ENCODE assay signal across 1 cellular context in genomic region chr5:145834917-145835838, GRCh38.
TF ChIP-seq lines count a peak whose summit lies in the region.

PRELID2 (minus strand) TSS chr5:145835342; CDS start chr5:145835251, 91 bp downstream.

TF ChIP-seq in K562, 482 proteins besides CTCF, POLR2A, EP300 and RAD21 (continued from another document and continues in another):
- TF ChIP-seq MLLT1 (IDR thresholded peaks at IDR 0.05), result no peak
- TF ChIP-seq RBFOX2 (IDR thresholded peaks at IDR 0.05; ENCODE audit: low read depth, low read length), result peak; percentile 94
- TF ChIP-seq GABPB1 (CRISPR knock-in tag; IDR thresholded peaks at IDR 0.05), result peak; percentile 52
- 0 out of 2 replicates have a peak, but pooled peaks have one; percentile 14 for TF ChIP-seq ZNF224 (CRISPR knock-in tag; IDR thresholded peaks at IDR 0.05)
- TF ChIP-seq SMARCC2 (IDR thresholded peaks at IDR 0.05; ENCODE audit: low read depth), result 0 out of 2 replicates have a peak, but pooled peaks have one; percentile 29
- 0 out of 2 replicates have a peak, but pooled peaks have one; percentile 5 for TF ChIP-seq BCOR (IDR thresholded peaks at IDR 0.05)
- 0 out of 6 replicates have a peak, but pooled peaks of 1 of the 3 experiments have one; percentile 20 for TF ChIP-seq ZBTB11 (CRISPR knock-in tag; IDR thresholded peaks at IDR 0.05)
- 0 out of 4 replicates have a peak, but pooled peaks of 1 of the 2 experiments have one; percentile 5 for TF ChIP-seq TEAD1 (CRISPR knock-in tag; IDR thresholded peaks at IDR 0.05)
- TF ChIP-seq ZNF143 (CRISPR knock-in tag; IDR thresholded peaks at IDR 0.05), result peak; percentile 25; the same call in 1 of the 2 replicates
- TF ChIP-seq KLF13 (tag; IDR thresholded peaks at IDR 0.05; ENCODE audit: borderline replicate concordance, low read depth), result peak; percentile 98
- TF ChIP-seq ARNT (IDR thresholded peaks at IDR 0.05), result no peak
- TF ChIP-seq SMARCA4 (IDR thresholded peaks at IDR 0.05), result no peak
- peak; percentile 70; the same call in 1 of the 2 replicates for TF ChIP-seq ZNF24 (IDR thresholded peaks at IDR 0.05)
- TF ChIP-seq KDM4B (IDR thresholded peaks at IDR 0.05; ENCODE audit: borderline replicate concordance in 2 of 2, low read depth in 1 of 2), result peak in 1 of 2 experiments; percentile 37; a peak in 1 of 4 replicates
- peak; percentile 72; the same call in 1 of the 2 replicates for TF ChIP-seq GTF2E2 (tag; IDR thresholded peaks at IDR 0.05)
- 0 out of 2 replicates have a peak, but pooled peaks have one; percentile 20 for TF ChIP-seq ETV5 (CRISPR knock-in tag; IDR thresholded peaks at IDR 0.05; ENCODE audit: low read depth)
- peak; percentile 31; the same call in 1 of the 2 replicates for TF ChIP-seq TAF7 (tag; IDR thresholded peaks at IDR 0.05)
- peak; percentile 67; the same call in 1 of the 2 replicates for TF ChIP-seq MAX (CRISPR knock-in tag; IDR thresholded peaks at IDR 0.05)
- TF ChIP-seq TCF3 (CRISPR knock-in tag; IDR thresholded peaks at IDR 0.05), result peak; percentile 33; the same call in 1 of the 2 replicates
- no peak for TF ChIP-seq SP2 (IDR thresholded peaks at IDR 0.05; ENCODE audit: extremely low read depth, low read depth, low read length, poor library complexity, severe bottlenecking)
- no peak for TF ChIP-seq FOXM1 (IDR thresholded peaks at IDR 0.05; ENCODE audit: low read depth)
- TF ChIP-seq FOXM1 (CRISPR knock-in tag; IDR thresholded peaks at IDR 0.05; ENCODE audit: low read depth), result 0 out of 2 replicates have a peak, but pooled peaks have one; percentile 66
- TF ChIP-seq NCOA1 (IDR thresholded peaks at IDR 0.05; ENCODE audit: low read depth), result no peak
- TF ChIP-seq MAFF (IDR thresholded peaks at IDR 0.05; ENCODE audit: low read length), result no peak
- peak; percentile 7; the same call in 1 of the 2 replicates for TF ChIP-seq HDAC2 (IDR thresholded peaks at IDR 0.05)
- no peak for TF ChIP-seq ZNF830 (CRISPR knock-in tag; IDR thresholded peaks at IDR 0.05)
- peak; percentile 38; the same call in 1 of the 2 replicates for TF ChIP-seq GATAD2A (IDR thresholded peaks at IDR 0.05)
- TF ChIP-seq ZNF77 (CRISPR knock-in tag; IDR thresholded peaks at IDR 0.05), result no peak
- TF ChIP-seq MAZ (CRISPR knock-in tag; conservative IDR thresholded peaks at IDR 0.05 in 1 of 2, IDR thresholded peaks at IDR 0.05 in 1 of 2), result peak; percentile 83 to 85
- TF ChIP-seq RB1 (IDR thresholded peaks at IDR 0.05; ENCODE audit: low read depth), result peak; percentile 94
- TF ChIP-seq ZNF609 (CRISPR knock-in tag; IDR thresholded peaks at IDR 0.05; ENCODE audit: borderline replicate concordance), result peak; percentile 60; the same call in 1 of the 2 replicates
- TF ChIP-seq HMBOX1 (IDR thresholded peaks at IDR 0.05), result no peak
- no peak for TF ChIP-seq ZFP30 (CRISPR knock-in tag; IDR thresholded peaks at IDR 0.05; ENCODE audit: borderline replicate concordance)
- TF ChIP-seq HLTF (IDR thresholded peaks at IDR 0.05), result no peak
- TF ChIP-seq ATF4 (CRISPR knock-in tag; IDR thresholded peaks at IDR 0.05), result no peak
- no peak for TF ChIP-seq ZNF239 (CRISPR knock-in tag; IDR thresholded peaks at IDR 0.05)
- TF ChIP-seq FOXO4 (CRISPR knock-in tag; IDR thresholded peaks at IDR 0.05), result peak; percentile 48; the same call in 1 of the 2 replicates
- TF ChIP-seq DEAF1 (CRISPR knock-in tag; IDR thresholded peaks at IDR 0.05), result 0 out of 2 replicates have a peak, but pooled peaks have one; percentile 30
- peak; percentile 76; the same call in 1 of the 2 replicates for TF ChIP-seq FOXP1 (CRISPR knock-in tag; IDR thresholded peaks at IDR 0.05)
- peak; percentile 64 for TF ChIP-seq ELF1 (tag; IDR thresholded peaks at IDR 0.05)
- peak; percentile 56 for TF ChIP-seq CREB1 (IDR thresholded peaks at IDR 0.05)
- peak; percentile 75 for TF ChIP-seq CREB1 (CRISPR knock-in tag; IDR thresholded peaks at IDR 0.05)
- peak; percentile 72 for TF ChIP-seq TFAP4 (CRISPR knock-in tag; IDR thresholded peaks at IDR 0.05; ENCODE audit: borderline replicate concordance)
- TF ChIP-seq CCNT2 (IDR thresholded peaks at IDR 0.05; ENCODE audit: borderline replicate concordance, extremely low read depth, insufficient read length, low read depth, low read length), result peak; percentile 97
